1 cellular context compared by ENCODE assay signal in the genomic region with DNA sequence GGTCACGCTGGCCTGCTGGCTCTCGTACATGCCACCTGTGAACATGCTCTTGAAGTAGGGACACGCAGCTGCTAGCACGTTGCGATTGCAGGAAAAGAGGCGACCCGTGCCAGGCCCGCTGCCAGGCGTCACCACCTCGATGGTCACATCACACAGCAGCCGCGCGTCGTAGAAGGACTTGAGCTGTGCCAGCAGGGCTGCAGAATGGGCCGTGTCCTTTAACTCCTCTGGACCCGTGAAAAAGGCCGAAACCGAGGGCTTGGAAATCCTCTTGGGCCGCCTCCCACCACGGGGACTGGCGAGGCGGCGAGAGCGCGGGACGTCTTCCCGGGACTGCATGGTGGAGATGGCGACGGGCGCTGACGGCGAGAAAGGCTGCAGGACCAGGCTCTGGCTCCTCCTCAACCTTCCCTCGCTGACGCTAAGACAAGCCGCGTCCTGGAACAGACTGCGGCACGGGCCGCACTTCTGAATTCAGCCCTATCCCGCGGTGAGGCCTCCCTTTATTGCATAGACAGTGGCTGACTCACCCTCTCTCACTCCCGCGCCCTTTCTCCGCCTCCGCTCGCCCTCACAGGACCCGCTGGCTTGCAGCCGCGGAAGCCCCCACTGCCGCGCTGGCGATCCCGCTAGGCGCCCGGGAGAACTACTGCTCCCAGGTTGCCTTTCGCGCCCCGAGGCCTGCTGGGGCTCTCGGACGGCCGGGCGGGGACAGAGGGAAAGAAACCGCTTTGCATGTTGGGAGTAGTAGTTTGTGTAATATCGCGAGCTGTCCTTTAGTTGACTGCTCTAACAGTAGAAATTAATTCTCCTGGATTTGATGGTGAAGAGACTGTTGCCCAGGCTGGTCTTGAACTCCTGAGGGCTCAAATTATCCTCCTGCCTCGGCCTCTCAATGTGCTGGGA.
A peak's percentile ranks its signal among the peaks of the same experiment; 100 is the strongest.
TF ChIP-seq lines count a peak whose summit lies in the region.

A gene with protein sequence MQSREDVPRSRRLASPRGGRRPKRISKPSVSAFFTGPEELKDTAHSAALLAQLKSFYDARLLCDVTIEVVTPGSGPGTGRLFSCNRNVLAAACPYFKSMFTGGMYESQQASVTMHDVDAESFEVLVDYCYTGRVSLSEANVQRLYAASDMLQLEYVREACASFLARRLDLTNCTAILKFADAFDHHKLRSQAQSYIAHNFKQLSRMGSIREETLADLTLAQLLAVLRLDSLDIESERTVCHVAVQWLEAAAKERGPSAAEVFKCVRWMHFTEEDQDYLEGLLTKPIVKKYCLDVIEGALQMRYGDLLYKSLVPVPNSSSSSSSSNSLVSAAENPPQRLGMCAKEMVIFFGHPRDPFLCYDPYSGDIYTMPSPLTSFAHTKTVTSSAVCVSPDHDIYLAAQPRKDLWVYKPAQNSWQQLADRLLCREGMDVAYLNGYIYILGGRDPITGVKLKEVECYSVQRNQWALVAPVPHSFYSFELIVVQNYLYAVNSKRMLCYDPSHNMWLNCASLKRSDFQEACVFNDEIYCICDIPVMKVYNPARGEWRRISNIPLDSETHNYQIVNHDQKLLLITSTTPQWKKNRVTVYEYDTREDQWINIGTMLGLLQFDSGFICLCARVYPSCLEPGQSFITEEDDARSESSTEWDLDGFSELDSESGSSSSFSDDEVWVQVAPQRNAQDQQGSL (minus strand): TSS at position 651 of the 906 bp plus-strand sequence. CDS start 312 bp downstream, at position 339.

TF ChIP-seq in HepG2, 621 proteins besides CTCF, POLR2A, EP300 and RAD21 (continued from another document and continues in another):
- TF ChIP-seq, protein P1, sequence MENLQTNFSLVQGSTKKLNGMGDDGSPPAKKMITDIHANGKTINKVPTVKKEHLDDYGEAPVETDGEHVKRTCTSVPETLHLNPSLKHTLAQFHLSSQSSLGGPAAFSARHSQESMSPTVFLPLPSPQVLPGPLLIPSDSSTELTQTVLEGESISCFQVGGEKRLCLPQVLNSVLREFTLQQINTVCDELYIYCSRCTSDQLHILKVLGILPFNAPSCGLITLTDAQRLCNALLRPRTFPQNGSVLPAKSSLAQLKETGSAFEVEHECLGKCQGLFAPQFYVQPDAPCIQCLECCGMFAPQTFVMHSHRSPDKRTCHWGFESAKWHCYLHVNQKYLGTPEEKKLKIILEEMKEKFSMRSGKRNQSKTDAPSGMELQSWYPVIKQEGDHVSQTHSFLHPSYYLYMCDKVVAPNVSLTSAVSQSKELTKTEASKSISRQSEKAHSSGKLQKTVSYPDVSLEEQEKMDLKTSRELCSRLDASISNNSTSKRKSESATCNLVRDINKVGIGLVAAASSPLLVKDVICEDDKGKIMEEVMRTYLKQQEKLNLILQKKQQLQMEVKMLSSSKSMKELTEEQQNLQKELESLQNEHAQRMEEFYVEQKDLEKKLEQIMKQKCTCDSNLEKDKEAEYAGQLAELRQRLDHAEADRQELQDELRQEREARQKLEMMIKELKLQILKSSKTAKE (CRISPR knock-in tag; IDR thresholded peaks at IDR 0.05; ENCODE audit: borderline replicate concordance) = peak; percentile 47; the same call in 1 of the 2 replicates
- TF ChIP-seq ZNF460 (CRISPR knock-in tag; IDR thresholded peaks at IDR 0.05; ENCODE audit: borderline replicate concordance) (peak; percentile 51; the same call in 1 of the 2 replicates), GZF1 (CRISPR knock-in tag; IDR thresholded peaks at IDR 0.05) (no peak), U2AF1 (optimal IDR thresholded peaks at IDR 0.05; ENCODE audit: low read depth, low read length) (no peak), NPAS2 (CRISPR knock-in tag; IDR thresholded peaks at IDR 0.05; ENCODE audit: borderline replicate concordance) (no peak), ZNF724P (CRISPR knock-in tag; IDR thresholded peaks at IDR 0.05; ENCODE audit: borderline replicate concordance) (peak; percentile 83; the same call in 1 of the 2 replicates), ZNF282 (IDR thresholded peaks at IDR 0.05; ENCODE audit: partially characterized antibody) (no peak), GATAD1 (CRISPR knock-in tag; IDR thresholded peaks at IDR 0.05) (peak; percentile 91), ZNF547 (CRISPR knock-in tag; IDR thresholded peaks at IDR 0.05) (0 out of 2 replicates have a peak, but pooled peaks have one; percentile 10), SPEN (CRISPR knock-in tag; IDR thresholded peaks at IDR 0.05; ENCODE audit: low read depth) (peak; percentile 94), TBP (CRISPR knock-in tag; IDR thresholded peaks at IDR 0.05) (peak; percentile 84; the same call in 1 of the 2 replicates), ERF (CRISPR knock-in tag; IDR thresholded peaks at IDR 0.05) (0 out of 2 replicates have a peak, but pooled peaks have one; percentile 58), ZNF224 (CRISPR knock-in tag; IDR thresholded peaks at IDR 0.05) (peak; percentile 94), CBX1 (IDR thresholded peaks at IDR 0.05; ENCODE audit: low read depth) (no peak), PITX1 (CRISPR knock-in tag; IDR thresholded peaks at IDR 0.05) (peak; percentile 65; the same call in 1 of the 2 replicates), REXO4 (CRISPR knock-in tag; IDR thresholded peaks at IDR 0.05; ENCODE audit: borderline replicate concordance) (no peak), ZNF235 (CRISPR knock-in tag; IDR thresholded peaks at IDR 0.05; ENCODE audit: borderline replicate concordance) (no peak), ZNF777 (CRISPR knock-in tag; IDR thresholded peaks at IDR 0.05) (peak; percentile 56; the same call in 1 of the 2 replicates), JARID2 (CRISPR knock-in tag; IDR thresholded peaks at IDR 0.05; ENCODE audit: insufficient replicate concordance) (no peak), ZNF101 (CRISPR knock-in tag; IDR thresholded peaks at IDR 0.05; ENCODE audit: borderline replicate concordance, low read depth) (no peak), ZEB1 (IDR thresholded peaks at IDR 0.05; ENCODE audit: insufficient replicate concordance, low read depth) (no peak), ZNF124 (CRISPR knock-in tag; IDR thresholded peaks at IDR 0.05) (no peak; the same call in none of the 2 replicates)
- TF ChIP-seq, protein P2, sequence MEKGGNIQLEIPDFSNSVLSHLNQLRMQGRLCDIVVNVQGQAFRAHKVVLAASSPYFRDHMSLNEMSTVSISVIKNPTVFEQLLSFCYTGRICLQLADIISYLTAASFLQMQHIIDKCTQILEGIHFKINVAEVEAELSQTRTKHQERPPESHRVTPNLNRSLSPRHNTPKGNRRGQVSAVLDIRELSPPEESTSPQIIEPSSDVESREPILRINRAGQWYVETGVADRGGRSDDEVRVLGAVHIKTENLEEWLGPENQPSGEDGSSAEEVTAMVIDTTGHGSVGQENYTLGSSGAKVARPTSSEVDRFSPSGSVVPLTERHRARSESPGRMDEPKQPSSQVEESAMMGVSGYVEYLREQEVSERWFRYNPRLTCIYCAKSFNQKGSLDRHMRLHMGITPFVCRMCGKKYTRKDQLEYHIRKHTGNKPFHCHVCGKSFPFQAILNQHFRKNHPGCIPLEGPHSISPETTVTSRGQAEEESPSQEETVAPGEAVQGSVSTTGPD (CRISPR knock-in tag; IDR thresholded peaks at IDR 0.05) = no peak
- TF ChIP-seq, protein P3, sequence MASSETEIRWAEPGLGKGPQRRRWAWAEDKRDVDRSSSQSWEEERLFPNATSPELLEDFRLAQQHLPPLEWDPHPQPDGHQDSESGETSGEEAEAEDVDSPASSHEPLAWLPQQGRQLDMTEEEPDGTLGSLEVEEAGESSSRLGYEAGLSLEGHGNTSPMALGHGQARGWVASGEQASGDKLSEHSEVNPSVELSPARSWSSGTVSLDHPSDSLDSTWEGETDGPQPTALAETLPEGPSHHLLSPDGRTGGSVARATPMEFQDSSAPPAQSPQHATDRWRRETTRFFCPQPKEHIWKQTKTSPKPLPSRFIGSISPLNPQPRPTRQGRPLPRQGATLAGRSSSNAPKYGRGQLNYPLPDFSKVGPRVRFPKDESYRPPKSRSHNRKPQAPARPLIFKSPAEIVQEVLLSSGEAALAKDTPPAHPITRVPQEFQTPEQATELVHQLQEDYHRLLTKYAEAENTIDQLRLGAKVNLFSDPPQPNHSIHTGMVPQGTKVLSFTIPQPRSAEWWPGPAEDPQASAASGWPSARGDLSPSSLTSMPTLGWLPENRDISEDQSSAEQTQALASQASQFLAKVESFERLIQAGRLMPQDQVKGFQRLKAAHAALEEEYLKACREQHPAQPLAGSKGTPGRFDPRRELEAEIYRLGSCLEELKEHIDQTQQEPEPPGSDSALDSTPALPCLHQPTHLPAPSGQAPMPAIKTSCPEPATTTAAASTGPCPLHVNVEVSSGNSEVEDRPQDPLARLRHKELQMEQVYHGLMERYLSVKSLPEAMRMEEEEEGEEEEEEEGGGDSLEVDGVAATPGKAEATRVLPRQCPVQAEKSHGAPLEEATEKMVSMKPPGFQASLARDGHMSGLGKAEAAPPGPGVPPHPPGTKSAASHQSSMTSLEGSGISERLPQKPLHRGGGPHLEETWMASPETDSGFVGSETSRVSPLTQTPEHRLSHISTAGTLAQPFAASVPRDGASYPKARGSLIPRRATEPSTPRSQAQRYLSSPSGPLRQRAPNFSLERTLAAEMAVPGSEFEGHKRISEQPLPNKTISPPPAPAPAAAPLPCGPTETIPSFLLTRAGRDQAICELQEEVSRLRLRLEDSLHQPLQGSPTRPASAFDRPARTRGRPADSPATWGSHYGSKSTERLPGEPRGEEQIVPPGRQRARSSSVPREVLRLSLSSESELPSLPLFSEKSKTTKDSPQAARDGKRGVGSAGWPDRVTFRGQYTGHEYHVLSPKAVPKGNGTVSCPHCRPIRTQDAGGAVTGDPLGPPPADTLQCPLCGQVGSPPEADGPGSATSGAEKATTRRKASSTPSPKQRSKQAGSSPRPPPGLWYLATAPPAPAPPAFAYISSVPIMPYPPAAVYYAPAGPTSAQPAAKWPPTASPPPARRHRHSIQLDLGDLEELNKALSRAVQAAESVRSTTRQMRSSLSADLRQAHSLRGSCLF (CRISPR knock-in tag; IDR thresholded peaks at IDR 0.05; ENCODE audit: borderline replicate concordance) = 0 out of 2 replicates have a peak, but pooled peaks have one; percentile 24
- TF ChIP-seq, protein P4, sequence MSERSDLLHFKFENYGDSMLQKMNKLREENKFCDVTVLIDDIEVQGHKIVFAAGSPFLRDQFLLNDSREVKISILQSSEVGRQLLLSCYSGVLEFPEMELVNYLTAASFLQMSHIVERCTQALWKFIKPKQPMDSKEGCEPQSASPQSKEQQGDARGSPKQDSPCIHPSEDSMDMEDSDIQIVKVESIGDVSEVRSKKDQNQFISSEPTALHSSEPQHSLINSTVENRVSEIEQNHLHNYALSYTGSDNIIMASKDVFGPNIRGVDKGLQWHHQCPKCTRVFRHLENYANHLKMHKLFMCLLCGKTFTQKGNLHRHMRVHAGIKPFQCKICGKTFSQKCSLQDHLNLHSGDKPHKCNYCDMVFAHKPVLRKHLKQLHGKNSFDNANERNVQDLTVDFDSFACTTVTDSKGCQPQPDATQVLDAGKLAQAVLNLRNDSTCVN (CRISPR knock-in tag; IDR thresholded peaks at IDR 0.05; ENCODE audit: borderline replicate concordance) = no peak; the same call in 1 of the 2 replicates
- TF ChIP-seq, protein P5, sequence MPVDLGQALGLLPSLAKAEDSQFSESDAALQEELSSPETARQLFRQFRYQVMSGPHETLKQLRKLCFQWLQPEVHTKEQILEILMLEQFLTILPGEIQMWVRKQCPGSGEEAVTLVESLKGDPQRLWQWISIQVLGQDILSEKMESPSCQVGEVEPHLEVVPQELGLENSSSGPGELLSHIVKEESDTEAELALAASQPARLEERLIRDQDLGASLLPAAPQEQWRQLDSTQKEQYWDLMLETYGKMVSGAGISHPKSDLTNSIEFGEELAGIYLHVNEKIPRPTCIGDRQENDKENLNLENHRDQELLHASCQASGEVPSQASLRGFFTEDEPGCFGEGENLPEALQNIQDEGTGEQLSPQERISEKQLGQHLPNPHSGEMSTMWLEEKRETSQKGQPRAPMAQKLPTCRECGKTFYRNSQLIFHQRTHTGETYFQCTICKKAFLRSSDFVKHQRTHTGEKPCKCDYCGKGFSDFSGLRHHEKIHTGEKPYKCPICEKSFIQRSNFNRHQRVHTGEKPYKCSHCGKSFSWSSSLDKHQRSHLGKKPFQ (CRISPR knock-in tag; IDR thresholded peaks at IDR 0.05; ENCODE audit: insufficient replicate concordance) = peak; percentile 75
- TF ChIP-seq, protein P6, sequence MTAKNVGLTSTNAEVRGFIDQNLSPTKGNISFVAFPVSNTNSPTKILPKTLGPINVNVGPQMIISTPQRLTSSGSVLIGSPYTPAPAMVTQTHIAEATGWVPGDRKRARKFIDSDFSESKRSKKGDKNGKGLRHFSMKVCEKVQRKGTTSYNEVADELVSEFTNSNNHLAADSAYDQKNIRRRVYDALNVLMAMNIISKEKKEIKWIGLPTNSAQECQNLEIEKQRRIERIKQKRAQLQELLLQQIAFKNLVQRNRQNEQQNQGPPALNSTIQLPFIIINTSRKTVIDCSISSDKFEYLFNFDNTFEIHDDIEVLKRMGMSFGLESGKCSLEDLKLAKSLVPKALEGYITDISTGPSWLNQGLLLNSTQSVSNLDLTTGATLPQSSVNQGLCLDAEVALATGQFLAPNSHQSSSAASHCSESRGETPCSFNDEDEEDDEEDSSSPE (CRISPR knock-in tag; IDR thresholded peaks at IDR 0.05) = peak; percentile 88
- TF ChIP-seq, protein P7, sequence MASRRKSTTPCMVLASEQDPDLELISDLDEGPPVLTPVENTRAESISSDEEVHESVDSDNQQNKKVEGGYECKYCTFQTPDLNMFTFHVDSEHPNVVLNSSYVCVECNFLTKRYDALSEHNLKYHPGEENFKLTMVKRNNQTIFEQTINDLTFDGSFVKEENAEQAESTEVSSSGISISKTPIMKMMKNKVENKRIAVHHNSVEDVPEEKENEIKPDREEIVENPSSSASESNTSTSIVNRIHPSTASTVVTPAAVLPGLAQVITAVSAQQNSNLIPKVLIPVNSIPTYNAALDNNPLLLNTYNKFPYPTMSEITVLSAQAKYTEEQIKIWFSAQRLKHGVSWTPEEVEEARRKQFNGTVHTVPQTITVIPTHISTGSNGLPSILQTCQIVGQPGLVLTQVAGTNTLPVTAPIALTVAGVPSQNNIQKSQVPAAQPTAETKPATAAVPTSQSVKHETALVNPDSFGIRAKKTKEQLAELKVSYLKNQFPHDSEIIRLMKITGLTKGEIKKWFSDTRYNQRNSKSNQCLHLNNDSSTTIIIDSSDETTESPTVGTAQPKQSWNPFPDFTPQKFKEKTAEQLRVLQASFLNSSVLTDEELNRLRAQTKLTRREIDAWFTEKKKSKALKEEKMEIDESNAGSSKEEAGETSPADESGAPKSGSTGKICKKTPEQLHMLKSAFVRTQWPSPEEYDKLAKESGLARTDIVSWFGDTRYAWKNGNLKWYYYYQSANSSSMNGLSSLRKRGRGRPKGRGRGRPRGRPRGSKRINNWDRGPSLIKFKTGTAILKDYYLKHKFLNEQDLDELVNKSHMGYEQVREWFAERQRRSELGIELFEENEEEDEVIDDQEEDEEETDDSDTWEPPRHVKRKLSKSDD (CRISPR knock-in tag; IDR thresholded peaks at IDR 0.05; ENCODE audit: low read depth) = no peak
- TF ChIP-seq, protein P8, sequence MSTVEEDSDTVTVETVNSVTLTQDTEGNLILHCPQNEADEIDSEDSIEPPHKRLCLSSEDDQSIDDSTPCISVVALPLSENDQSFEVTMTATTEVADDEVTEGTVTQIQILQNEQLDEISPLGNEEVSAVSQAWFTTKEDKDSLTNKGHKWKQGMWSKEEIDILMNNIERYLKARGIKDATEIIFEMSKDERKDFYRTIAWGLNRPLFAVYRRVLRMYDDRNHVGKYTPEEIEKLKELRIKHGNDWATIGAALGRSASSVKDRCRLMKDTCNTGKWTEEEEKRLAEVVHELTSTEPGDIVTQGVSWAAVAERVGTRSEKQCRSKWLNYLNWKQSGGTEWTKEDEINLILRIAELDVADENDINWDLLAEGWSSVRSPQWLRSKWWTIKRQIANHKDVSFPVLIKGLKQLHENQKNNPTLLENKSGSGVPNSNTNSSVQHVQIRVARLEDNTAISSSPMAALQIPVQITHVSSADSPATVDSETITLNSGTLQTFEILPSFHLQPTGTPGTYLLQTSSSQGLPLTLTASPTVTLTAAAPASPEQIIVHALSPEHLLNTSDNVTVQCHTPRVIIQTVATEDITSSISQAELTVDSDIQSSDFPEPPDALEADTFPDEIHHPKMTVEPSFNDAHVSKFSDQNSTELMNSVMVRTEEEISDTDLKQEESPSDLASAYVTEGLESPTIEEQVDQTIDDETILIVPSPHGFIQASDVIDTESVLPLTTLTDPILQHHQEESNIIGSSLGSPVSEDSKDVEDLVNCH (CRISPR knock-in tag; IDR thresholded peaks at IDR 0.05) = no peak
